ENCODE assay signal across 1 cellular context in genomic region chr22:43925433-43926348, GRCh38.
TF ChIP-seq lines count a peak whose summit lies in the region.

No MANE protein-coding gene starts in this region.

TF ChIP-seq in HepG2, 621 proteins besides CTCF, POLR2A, EP300 and RAD21 (continued from another document and continues in another):
- TF ChIP-seq RERE (CRISPR knock-in tag; IDR thresholded peaks at IDR 0.05; ENCODE audit: low read depth): peak; percentile 78
- TF ChIP-seq HIVEP1 (CRISPR knock-in tag; IDR thresholded peaks at IDR 0.05): peak; percentile 85; the same call in 1 of the 2 replicates
- TF ChIP-seq ZNF264 (CRISPR knock-in tag; IDR thresholded peaks at IDR 0.05): peak; percentile 80; the same call in 1 of the 2 replicates
- TF ChIP-seq ZNF414 (CRISPR knock-in tag; IDR thresholded peaks at IDR 0.05): peak; percentile 78
- 0 out of 2 replicates have a peak, but pooled peaks have one; percentile 26 for TF ChIP-seq MAFF (IDR thresholded peaks at IDR 0.05; ENCODE audit: low read depth, low read length)
- peak; percentile 80 for TF ChIP-seq MNT (IDR thresholded peaks at IDR 0.05)
- TF ChIP-seq U2AF2 (IDR thresholded peaks at IDR 0.05; ENCODE audit: low read depth, low read length): no peak
- TF ChIP-seq DNMT3B (CRISPR knock-in tag; conservative IDR thresholded peaks at IDR 0.05): no peak
- peak; percentile 91 for TF ChIP-seq TFE3 (CRISPR knock-in tag; IDR thresholded peaks at IDR 0.05)
- no peak for TF ChIP-seq TAF15 (IDR thresholded peaks at IDR 0.05; ENCODE audit: low read depth, low read length, poor library complexity, severe bottlenecking)
- peak; percentile 39; the same call in 1 of the 2 replicates for TF ChIP-seq FOXK1 (CRISPR knock-in tag; IDR thresholded peaks at IDR 0.05; ENCODE audit: borderline replicate concordance, low read depth)
- TF ChIP-seq ZBTB25 (CRISPR knock-in tag; IDR thresholded peaks at IDR 0.05): peak; percentile 48; the same call in 1 of the 2 replicates
- TF ChIP-seq ARID4A (CRISPR knock-in tag; IDR thresholded peaks at IDR 0.05; ENCODE audit: borderline replicate concordance): peak; percentile 78
- TF ChIP-seq ZFX (CRISPR knock-in tag; IDR thresholded peaks at IDR 0.05; ENCODE audit: low read depth): peak; percentile 58
- TF ChIP-seq ELF1 (CRISPR knock-in tag; IDR thresholded peaks at IDR 0.05): peak; percentile 42; the same call in 1 of the 2 replicates
- no peak for TF ChIP-seq GTF2F1 (IDR thresholded peaks at IDR 0.05; ENCODE audit: low read length)
- peak; percentile 88; the same call in 1 of the 2 replicates for TF ChIP-seq HMG20B (CRISPR knock-in tag; conservative IDR thresholded peaks at IDR 0.05)
- TF ChIP-seq ZNF770 (CRISPR knock-in tag; IDR thresholded peaks at IDR 0.05): peak; percentile 75
- TF ChIP-seq ZNF326 (CRISPR knock-in tag; IDR thresholded peaks at IDR 0.05; ENCODE audit: borderline replicate concordance): no peak
- TF ChIP-seq ZNF468 (CRISPR knock-in tag; IDR thresholded peaks at IDR 0.05): 0 out of 2 replicates have a peak, but pooled peaks have one; percentile 47
- no peak for TF ChIP-seq KDM4B (CRISPR knock-in tag; IDR thresholded peaks at IDR 0.05)
- no peak for TF ChIP-seq ZNF639 (CRISPR knock-in tag; conservative IDR thresholded peaks at IDR 0.05)
- TF ChIP-seq RBM22 (optimal IDR thresholded peaks at IDR 0.05; ENCODE audit: low read length): peak; percentile 93
- TF ChIP-seq ZNF878 (CRISPR knock-in tag; IDR thresholded peaks at IDR 0.05): peak; percentile 85
- 0 out of 2 replicates have a peak, but pooled peaks have one; percentile 47 for TF ChIP-seq ZBTB39 (CRISPR knock-in tag; IDR thresholded peaks at IDR 0.05)
- peak; percentile 16 for TF ChIP-seq ZFY (CRISPR knock-in tag; IDR thresholded peaks at IDR 0.05)
- peak; percentile 74; the same call in 1 of the 2 replicates for TF ChIP-seq ZFP36L1 (CRISPR knock-in tag; IDR thresholded peaks at IDR 0.05)
- TF ChIP-seq E2F2 (CRISPR knock-in tag; IDR thresholded peaks at IDR 0.05; ENCODE audit: borderline replicate concordance): no peak
